ENCODE assay signal across 24 cellular contexts in genomic region chr18:25465152-25465790, GRCh38.
DNase-seq lines count a peak whose midpoint lies in the region; ATAC-seq and TF ChIP-seq lines count a peak whose summit lies in the region.
"Had no signal": no experiment of that assay in that cellular context is flagged by ENCODE, and none has a peak within 500 bp of the region (broad histone marks: within the 10 kb centered on the region; RNA-seq: fewer than 3 reads in every experiment).

No MANE protein-coding gene starts in this region.

- DNase-seq in GM23338 (ENCODE audit: low spot score) (no peak), chondrocyte (ENCODE audit: low spot score) (peak; percentile 69), mesenchymal stem cell (no peak), neuronal stem cell (ENCODE audit: low spot score) (peak; percentile 54), dorsolateral prefrontal cortex (no peak), NCI-H526 (lab: John Stamatoyannopoulos, UW) (no peak)
- no peak for DNase-seq in activated CD4-positive, alpha-beta memory T cell treated with anti-CD3 and anti-CD28 coated beads for 36 hours
- DNase-seq: Calu3; CD8-positive, alpha-beta memory T cell; DMS153; GOT3; MV-4-11; NCI-H1105 treated with DMSO at 0.1 percent for 48 hours; NCI-H1694 treated with DMSO at 0.1 percent for 48 hours; NCI-H2227 treated with DMSO at 0.1 percent for 48 hours; NCI-H510A; NCI-H748 treated with DMSO at 0.1 percent for 48 hours; PC-9; RPMI8226; SHP77 had no signal

- H4K91ac ChIP-seq in mesenchymal stem cell (ENCODE audit: low read length): peak overlapping the region; percentile 47
- no peak overlapping the region for H4K91ac ChIP-seq in neuronal stem cell (ENCODE audit: low read depth, low read length, poor library complexity)

- H2BK120ac ChIP-seq in mesenchymal stem cell (ENCODE audit: low read depth, low read length): no peak overlapping the region
- H2BK120ac ChIP-seq in neuronal stem cell (ENCODE audit: low read depth, low read length): no peak overlapping the region

- H3K9me3 Mint-ChIP-seq in GM23338 (no peaks in the 10 kb centered on the region), chondrocyte (ENCODE audit: low read depth) (no peaks in the 10 kb centered on the region)
- H3K9me3 Mint-ChIP-seq in activated CD4-positive, alpha-beta memory T cell treated with anti-CD3 and anti-CD28 coated beads for 36 hours: no peaks in the 10 kb centered on the region
- H3K9me3 Mint-ChIP-seq: CD8-positive, alpha-beta memory T cell had no signal

- H3K27me3 ChIP-seq in GM23338 (ENCODE audit: insufficient read depth): no peaks in the 10 kb centered on the region
- no peaks in the 10 kb centered on the region for H3K27me3 ChIP-seq in mesenchymal stem cell (ENCODE audit: control insufficient read depth in 1 of 2, insufficient read depth in 1 of 2, low read length in 2 of 2)
- no peaks in the 10 kb centered on the region for H3K27me3 ChIP-seq in neuronal stem cell (ENCODE audit: control insufficient read depth in 3 of 3, insufficient read depth in 3 of 3, low read depth in 1 of 3, low read length in 3 of 3)
- H3K27me3 ChIP-seq in dorsolateral prefrontal cortex: peaks cover 0 to 8% (median 0%) of the 10 kb centered on the region in 45 donors

- H3K9ac ChIP-seq in mesenchymal stem cell (ENCODE audit: low read length): no peak overlapping the region
- H3K9ac ChIP-seq in neuronal stem cell (ENCODE audit: low read depth, low read length, poor library complexity): no peak overlapping the region
- H3K9ac ChIP-seq: KMS-11 had no signal

- no peaks in the 10 kb centered on the region for H4K20me1 ChIP-seq in GM23338 (replicated peaks; ENCODE audit: insufficient read depth)

- H3K4ac ChIP-seq in mesenchymal stem cell (ENCODE audit: low read depth in 1 of 2, low read length in 2 of 2): peak overlapping the region in 1 of 2 experiments; percentile 32
- H3K4ac ChIP-seq in neuronal stem cell (ENCODE audit: low read length): no peak overlapping the region

- no peaks in the 10 kb centered on the region for H3K79me2 ChIP-seq in GM23338 (replicated peaks; ENCODE audit: insufficient read depth)

- no peak overlapping the region for H3K4me3 ChIP-seq in GM23338
- H3K4me3 ChIP-seq in mesenchymal stem cell (ENCODE audit: insufficient read depth in 1 of 2, low read depth in 1 of 2, low read length in 2 of 2): no peak overlapping the region
- H3K4me3 ChIP-seq in neuronal stem cell (ENCODE audit: low read length in 2 of 2): no peak overlapping the region
- H3K4me3 ChIP-seq in dorsolateral prefrontal cortex: no peak overlapping the region
- H3K4me3 ChIP-seq: PC-9, SK-N-MC had no signal

- H3K4me3 Mint-ChIP-seq in GM23338 (no peak overlapping the region), chondrocyte (ENCODE audit: unreplicated experiment) (no peak overlapping the region)
- no peak overlapping the region for H3K4me3 Mint-ChIP-seq in activated CD4-positive, alpha-beta memory T cell treated with anti-CD3 and anti-CD28 coated beads for 36 hours
- H3K4me3 Mint-ChIP-seq: CD8-positive, alpha-beta memory T cell had no signal

- peak overlapping the region; percentile 19 for H4K8ac ChIP-seq in mesenchymal stem cell (ENCODE audit: low read length)
- no peak overlapping the region for H4K8ac ChIP-seq in neuronal stem cell (ENCODE audit: low read depth, low read length)

- intact Hi-C loops in dorsolateral prefrontal cortex (cut with DNase I): no loop called here
- intact Hi-C loops in activated CD4-positive, alpha-beta memory T cell treated with anti-CD3 and anti-CD28 coated beads for 36 hours (cut with micrococcal nuclease): no loop called here

- peaks cover 2% of the 10 kb centered on the region for H3K27me3 Mint-ChIP-seq in GM23338 (ENCODE audit: insufficient read depth, low read depth, poor library complexity)
- no peaks in the 10 kb centered on the region for H3K27me3 Mint-ChIP-seq in chondrocyte (ENCODE audit: low read depth)
- H3K27me3 Mint-ChIP-seq in activated CD4-positive, alpha-beta memory T cell treated with anti-CD3 and anti-CD28 coated beads for 36 hours: no peaks in the 10 kb centered on the region
- H3K27me3 Mint-ChIP-seq: CD8-positive, alpha-beta memory T cell had no signal

- H3K27ac ChIP-seq in GM23338 (ENCODE audit: low read depth) (no peak overlapping the region), mesenchymal stem cell (ENCODE audit: low read length, poor library complexity, severe bottlenecking) (no peak overlapping the region), neuronal stem cell (replicated peaks; ENCODE audit: low read length) (peak overlapping the region; percentile 93), dorsolateral prefrontal cortex (no peak overlapping the region)
- H3K27ac ChIP-seq: KMS-11, PC-9, SK-N-MC had no signal

- H2BK12ac ChIP-seq in mesenchymal stem cell (ENCODE audit: low read length in 2 of 2) (peak overlapping the region in 1 of 2 experiments; percentile 92), neuronal stem cell (ENCODE audit: low read length) (no peak overlapping the region)

- H3K23ac ChIP-seq in mesenchymal stem cell (ENCODE audit: low read length in 2 of 2) (no peak overlapping the region), neuronal stem cell (ENCODE audit: low read depth, low read length, poor library complexity) (no peak overlapping the region)

- CTCF ChIA-PET in activated CD4-positive, alpha-beta memory T cell treated with anti-CD3 and anti-CD28 coated beads for 36 hours (lab: Charles Lee): no interaction called here

- H2AK5ac ChIP-seq in mesenchymal stem cell (ENCODE audit: low read length, severe bottlenecking) (no peak overlapping the region), neuronal stem cell (ENCODE audit: low read depth, low read length) (peak overlapping the region; percentile 4)

- H3K14ac ChIP-seq in mesenchymal stem cell (ENCODE audit: low read length in 2 of 2) (no peak overlapping the region), neuronal stem cell (ENCODE audit: low read length) (no peak overlapping the region)

- H2BK15ac ChIP-seq in mesenchymal stem cell (ENCODE audit: low read depth, poor library complexity, severe bottlenecking) (peak overlapping the region; percentile 83), neuronal stem cell (ENCODE audit: low read length) (no peak overlapping the region)

- H3K4me1 Mint-ChIP-seq in GM23338 (peaks cover 23% of the 10 kb centered on the region), chondrocyte (ENCODE audit: low read depth) (peaks cover 44% of the 10 kb centered on the region)
- no peaks in the 10 kb centered on the region for H3K4me1 Mint-ChIP-seq in activated CD4-positive, alpha-beta memory T cell treated with anti-CD3 and anti-CD28 coated beads for 36 hours (ENCODE audit: low read depth)
- H3K4me1 Mint-ChIP-seq: CD8-positive, alpha-beta memory T cell had no signal

- H3K4me1 ChIP-seq in GM23338 (ENCODE audit: insufficient read depth): peaks cover 15% of the 10 kb centered on the region
- H3K4me1 ChIP-seq in mesenchymal stem cell (ENCODE audit: control insufficient read depth, insufficient read depth, low read depth, low read length): peaks cover 2% of the 10 kb centered on the region
- H3K4me1 ChIP-seq in neuronal stem cell (ENCODE audit: control insufficient read depth in 2 of 2, insufficient read depth in 1 of 2, low read depth in 1 of 2, low read length in 2 of 2): peaks cover 21 to 35% of the 10 kb centered on the region in 2 donors

- H3K9me2 ChIP-seq in GM23338 (ENCODE audit: insufficient read depth): peaks cover 5% of the 10 kb centered on the region; the same call in 1 of the 2 replicates

- H3K79me1 ChIP-seq in mesenchymal stem cell (replicated peaks; ENCODE audit: low read length, poor library complexity, severe bottlenecking) (no peaks in the 10 kb centered on the region), neuronal stem cell (ENCODE audit: low read depth, low read length) (no peaks in the 10 kb centered on the region)

- no peaks in the 10 kb centered on the region for H3F3A ChIP-seq in GM23338 (replicated peaks; ENCODE audit: low read depth)

- H3K36me3 ChIP-seq in GM23338 (ENCODE audit: insufficient read depth): no peaks in the 10 kb centered on the region
- H3K36me3 ChIP-seq in mesenchymal stem cell (ENCODE audit: control insufficient read depth in 1 of 2, insufficient read depth in 2 of 2, low read depth in 1 of 2, low read length in 2 of 2): no peaks in the 10 kb centered on the region
- no peaks in the 10 kb centered on the region for H3K36me3 ChIP-seq in neuronal stem cell (replicated peaks in 1 of 2; ENCODE audit: control insufficient read depth in 2 of 2, insufficient read depth in 2 of 2, low read length in 2 of 2)

- peak overlapping the region in 1 of 2 experiments; percentile 75 for H3K18ac ChIP-seq in mesenchymal stem cell (ENCODE audit: low read depth in 1 of 2, low read length in 2 of 2)
- peak overlapping the region; percentile 96 for H3K18ac ChIP-seq in neuronal stem cell (ENCODE audit: low read length)

- WGBS in mesenchymal stem cell: 95% methylated on average over 14 of the region's 15 CpGs
- no CpG with 5 or more reads among the region's 15 CpGs for WGBS in neuronal stem cell (ENCODE audit: extremely low coverage in 2 of 2, insufficient read length in 2 of 2, insufficient replicate concordance in 1 of 2), 2 donors

- ATAC-seq in GM23338: no peak
- no peak for ATAC-seq in HG03097 (IDR thresholded peaks at IDR 0.05; ENCODE audit: low FRiP score, unreplicated experiment)
- ATAC-seq: HCT116 had no signal

- H2AFZ ChIP-seq in GM23338 (peak overlapping the region; percentile 32; the same call in 1 of the 2 replicates), mesenchymal stem cell (ENCODE audit: low read depth, low read length) (no peak overlapping the region), neuronal stem cell (ENCODE audit: low read length) (peak overlapping the region; percentile 67)
- H2AFZ ChIP-seq: PC-9 had no signal

- no peak for TF ChIP-seq CTCF in GM23338 (conservative IDR thresholded peaks at IDR 0.05; ENCODE audit: low read depth in 2 of 2)
- no peak for TF ChIP-seq CTCF in chondrocyte (IDR thresholded peaks at IDR 0.05)
- TF ChIP-seq CTCF in dorsolateral prefrontal cortex (IDR thresholded peaks at IDR 0.05 in 54 of 56, conservative IDR thresholded peaks at IDR 0.05 in 2 of 56; ENCODE audit: low read depth in 1 of 56, partially characterized antibody in 56 of 56): no peak

- POLR2A ChIA-PET in activated CD4-positive, alpha-beta memory T cell treated with anti-CD3 and anti-CD28 coated beads for 36 hours (lab: Charles Lee): no interaction called here

- H3K27ac Mint-ChIP-seq in GM23338 (no peak overlapping the region), chondrocyte (ENCODE audit: unreplicated experiment) (no peak overlapping the region)
- no peak overlapping the region for H3K27ac Mint-ChIP-seq in activated CD4-positive, alpha-beta memory T cell treated with anti-CD3 and anti-CD28 coated beads for 36 hours
- H3K27ac Mint-ChIP-seq: CD8-positive, alpha-beta memory T cell had no signal

- H3K36me3 Mint-ChIP-seq in GM23338 (ENCODE audit: low read depth) (no peaks in the 10 kb centered on the region), chondrocyte (ENCODE audit: low read depth) (no peaks in the 10 kb centered on the region)
- no peaks in the 10 kb centered on the region for H3K36me3 Mint-ChIP-seq in activated CD4-positive, alpha-beta memory T cell treated with anti-CD3 and anti-CD28 coated beads for 36 hours
- H3K36me3 Mint-ChIP-seq: CD8-positive, alpha-beta memory T cell had no signal

- H3K4me2 ChIP-seq in GM23338 (no peak overlapping the region), mesenchymal stem cell (ENCODE audit: low read length, poor library complexity, severe bottlenecking) (no peak overlapping the region), neuronal stem cell (ENCODE audit: insufficient read depth, low read length, poor library complexity, severe bottlenecking) (peak overlapping the region; percentile 27)
- H3K4me2 ChIP-seq: KMS-11, PC-9 had no signal

- H2BK5ac ChIP-seq in mesenchymal stem cell (ENCODE audit: low read depth, low read length, poor library complexity, severe bottlenecking): no peak overlapping the region
- H2BK5ac ChIP-seq in neuronal stem cell (ENCODE audit: low read length): peak overlapping the region; percentile 63

- H3K9me3 ChIP-seq in mesenchymal stem cell (ENCODE audit: control insufficient read depth, low read length): no peaks in the 10 kb centered on the region
- H3K9me3 ChIP-seq in neuronal stem cell (replicated peaks in 1 of 2; ENCODE audit: control insufficient read depth in 2 of 2, insufficient read depth in 1 of 2, low read depth in 1 of 2, low read length in 2 of 2): no peaks in the 10 kb centered on the region

Comparison
In these comparisons a context has a peak if more than half of its experiments do, and no peak if none do; other contexts are left out.
1. DNase-seq: peak in chondrocyte (single experiment) and neuronal stem cell (single experiment); none in GM23338 (single experiment), mesenchymal stem cell (single experiment), dorsolateral prefrontal cortex (0 of 10), activated CD4-positive, alpha-beta memory T cell treated with anti-CD3 and anti-CD28 coated beads for 36 hours (single experiment) and NCI-H526 (0 of 2).